7 cellular contexts compared by ENCODE assay signal in genomic region chr3:10319804-10320203, GRCh38. TPM values are rescaled to one million over a fixed set of nuclear protein-coding genes. Genes with fewer than 3 reads are reported as not detected.
DNase-seq lines count a peak whose midpoint lies in the region; ATAC-seq and FAIRE-seq lines count a peak whose summit lies in the region.

No MANE protein-coding gene starts in this region.

- H3K4me3 Mint-ChIP-seq in activated naive CD8-positive, alpha-beta T cell treated with anti-CD3 and anti-CD28 coated beads, Interleukin-2, amount 10 ng/mL, durations not matched to agents 7 days and 5 days, result peak overlapping the region; percentile 94

- H3K36me3 ChIP-seq in HUES64 (ENCODE audit: insufficient read depth, low read length) (peaks cover 44% of the 10 kb centered on the region), stomach smooth muscle (ENCODE audit: control insufficient read depth in 2 of 2, insufficient read depth in 2 of 2, low read length in 2 of 2) (peaks cover 26 to 30% of the 10 kb centered on the region in 2 donors)

- peaks cover 3% of the 10 kb centered on the region for H3K27me3 Mint-ChIP-seq in activated naive CD8-positive, alpha-beta T cell treated with anti-CD3 and anti-CD28 coated beads, Interleukin-2, amount 10 ng/mL, durations not matched to agents 7 days and 5 days

- DNase-seq in activated naive CD8-positive, alpha-beta T cell treated with anti-CD3 and anti-CD28 coated beads, Interleukin-2, amount 10 ng/mL, durations not matched to agents 7 days and 5 days, result no peak
- DNase-seq in iris pigment epithelial cell (ENCODE audit: low read depth) (peak; percentile 21), NCI-H128 (lab: John Stamatoyannopoulos, UW; ENCODE audit: unreplicated experiment) (no peak), urothelium cell line (ENCODE audit: low spot score) (no peak), pons (ENCODE audit: low spot score) (no peak)

- peaks cover 4% of the 10 kb centered on the region for H3K36me3 Mint-ChIP-seq in activated naive CD8-positive, alpha-beta T cell treated with anti-CD3 and anti-CD28 coated beads, Interleukin-2, amount 10 ng/mL, durations not matched to agents 7 days and 5 days

- 10% methylated on average over 3 of the region's 3 CpGs for WGBS in HUES64

- H3K4me1 Mint-ChIP-seq in activated naive CD8-positive, alpha-beta T cell treated with anti-CD3 and anti-CD28 coated beads, Interleukin-2, amount 10 ng/mL, durations not matched to agents 7 days and 5 days, result peaks cover 17% of the 10 kb centered on the region

- FAIRE-seq in urothelium cell line (lab: Jason Lieb, UNC), result no peak

- H3K9me3 ChIP-seq in HUES64 (ENCODE audit: insufficient read depth, low read depth, low read length) (no peaks in the 10 kb centered on the region), stomach smooth muscle (ENCODE audit: control insufficient read depth in 2 of 2, low read length in 2 of 2) (no peaks in the 10 kb centered on the region)

- H3K4me1 ChIP-seq in HUES64 (ENCODE audit: insufficient read depth, low read length), result no peaks in the 10 kb centered on the region
- H3K4me1 ChIP-seq in stomach smooth muscle (ENCODE audit: control insufficient read depth, insufficient read depth, low read length), result peaks cover 14% of the 10 kb centered on the region

- H3K9ac ChIP-seq in HUES64 (ENCODE audit: low read depth, low read length), result peak overlapping the region; percentile 93
- peak overlapping the region; percentile 99 for H3K9ac ChIP-seq in stomach smooth muscle (ENCODE audit: low read length in 2 of 2)

- H3K9me3 Mint-ChIP-seq in activated naive CD8-positive, alpha-beta T cell treated with anti-CD3 and anti-CD28 coated beads, Interleukin-2, amount 10 ng/mL, durations not matched to agents 7 days and 5 days, result no peaks in the 10 kb centered on the region

- peak overlapping the region; percentile 85 for H3K27ac Mint-ChIP-seq in activated naive CD8-positive, alpha-beta T cell treated with anti-CD3 and anti-CD28 coated beads, Interleukin-2, amount 10 ng/mL, durations not matched to agents 7 days and 5 days

- H3K27me3 ChIP-seq in HUES64 (ENCODE audit: insufficient read depth, low read length), result no peaks in the 10 kb centered on the region
- H3K27me3 ChIP-seq in stomach smooth muscle (ENCODE audit: control insufficient read depth in 1 of 2, insufficient read depth in 2 of 2, low read length in 2 of 2), result no peaks in the 10 kb centered on the region

- H3K4me3 ChIP-seq in HUES64 (ENCODE audit: low read length) (peak overlapping the region; percentile 99), stomach smooth muscle (ENCODE audit: low read length in 2 of 2) (peak overlapping the region; percentile 98 to 100)

- no peak for ATAC-seq in activated naive CD8-positive, alpha-beta T cell treated with anti-CD3 and anti-CD28 coated beads, Interleukin-2, amount 10 ng/mL, durations not matched to agents 7 days and 5 days (ENCODE audit: low read depth)

- H3K27ac ChIP-seq in HUES64 (ENCODE audit: low read depth, low read length) (no peak overlapping the region), stomach smooth muscle (ENCODE audit: low read length) (no peak overlapping the region)

- POLR2A ChIA-PET in activated naive CD8-positive, alpha-beta T cell treated with anti-CD3 and anti-CD28 coated beads, Interleukin-2, amount 10 ng/mL, durations not matched to agents 7 days and 5 days (lab: Charles Lee), result interaction anchor here (1.7 to 1.9 kb wide), 2 partner anchors 72 to 387 kb away, joined by 8 to 10 read pairs; partner anchors contain the start of gene TATDN2

RNA-seq across cellular contexts. Expression of gene SEC13, which starts 1.1 kb away (rescaled TPM):
- 94.0 TPM for polyA plus RNA-seq in HUES64 (2013, experiment 1 of 2)
- polyA plus RNA-seq in HUES64 (2013, experiment 2 of 2), result 94.7 TPM
- 10 to 100 TPM; 71.6 to 74.2 TPM for total RNA-seq in activated naive CD8-positive, alpha-beta T cell treated with anti-CD3 and anti-CD28 coated beads, Interleukin-2, amount 10 ng/mL, durations not matched to agents 7 days and 5 days

RNA-seq across cellular contexts. Expression of gene GHRL, which starts 27.1 kb away (rescaled TPM):
- polyA plus RNA-seq in HUES64 (2013, experiment 1 of 2), result not detected
- polyA plus RNA-seq in HUES64 (2013, experiment 2 of 2), result not detected
- under 1 TPM; 0.53 to 0.94 TPM for total RNA-seq in activated naive CD8-positive, alpha-beta T cell treated with anti-CD3 and anti-CD28 coated beads, Interleukin-2, amount 10 ng/mL, durations not matched to agents 7 days and 5 days
